3 cellular contexts compared by ENCODE assay signal in the genomic region with DNA sequence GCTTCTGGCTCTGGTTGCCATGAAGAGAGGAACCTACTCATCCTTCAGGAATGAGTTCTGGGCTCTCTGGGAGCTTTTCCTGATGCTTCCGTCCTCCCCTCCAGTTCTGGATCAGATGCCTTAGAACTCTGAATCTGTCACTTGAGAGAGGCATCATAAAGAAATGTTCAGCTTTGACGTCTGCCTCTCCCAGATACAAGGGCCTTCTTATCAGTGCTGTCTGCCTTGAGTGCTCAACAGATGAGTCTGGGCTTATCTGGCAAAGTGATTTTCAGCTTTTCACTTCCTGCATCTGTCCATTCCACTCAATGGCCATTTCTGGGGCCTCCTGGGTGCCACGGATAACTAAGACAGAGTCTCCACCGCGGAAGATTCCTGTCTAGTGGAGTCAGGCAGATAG.
TF ChIP-seq lines count a peak whose summit lies in the region.

No MANE protein-coding gene starts in this region.

TF ChIP-seq in SK-N-SH, 30 proteins besides CTCF, POLR2A, EP300 and RAD21:
- no peak for TF ChIP-seq REST (IDR thresholded peaks at IDR 0.05; ENCODE audit: low read depth, low read length)

TF ChIP-seq in SK-N-SH treated with all-trans-retinoic acid at 6 μM for 48 hours, 23 proteins besides CTCF, POLR2A, EP300 and RAD21 (continued from another document):
- no peak for TF ChIP-seq CREB5 (CRISPR knock-in tag; IDR thresholded peaks at IDR 0.05; ENCODE audit: low read depth)
- no peak for TF ChIP-seq RARB (CRISPR knock-in tag; IDR thresholded peaks at IDR 0.05)
- TF ChIP-seq, protein P1, sequence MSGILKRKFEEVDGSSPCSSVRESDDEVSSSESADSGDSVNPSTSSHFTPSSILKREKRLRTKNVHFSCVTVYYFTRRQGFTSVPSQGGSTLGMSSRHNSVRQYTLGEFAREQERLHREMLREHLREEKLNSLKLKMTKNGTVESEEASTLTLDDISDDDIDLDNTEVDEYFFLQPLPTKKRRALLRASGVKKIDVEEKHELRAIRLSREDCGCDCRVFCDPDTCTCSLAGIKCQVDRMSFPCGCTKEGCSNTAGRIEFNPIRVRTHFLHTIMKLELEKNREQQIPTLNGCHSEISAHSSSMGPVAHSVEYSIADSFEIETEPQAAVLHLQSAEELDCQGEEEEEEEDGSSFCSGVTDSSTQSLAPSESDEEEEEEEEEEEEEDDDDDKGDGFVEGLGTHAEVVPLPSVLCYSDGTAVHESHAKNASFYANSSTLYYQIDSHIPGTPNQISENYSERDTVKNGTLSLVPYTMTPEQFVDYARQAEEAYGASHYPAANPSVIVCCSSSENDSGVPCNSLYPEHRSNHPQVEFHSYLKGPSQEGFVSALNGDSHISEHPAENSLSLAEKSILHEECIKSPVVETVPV (CRISPR knock-in tag; IDR thresholded peaks at IDR 0.05), result no peak
- no peak for TF ChIP-seq PATZ1 (CRISPR knock-in tag; IDR thresholded peaks at IDR 0.05; ENCODE audit: borderline replicate concordance)
- no peak for TF ChIP-seq PPARA (CRISPR knock-in tag; IDR thresholded peaks at IDR 0.05; ENCODE audit: borderline replicate concordance)
- no peak for TF ChIP-seq ISL1 (CRISPR knock-in tag; IDR thresholded peaks at IDR 0.05)

TF ChIP-seq in GM23338, 12 proteins besides CTCF, POLR2A, EP300 and RAD21 (continued from another document):
- TF ChIP-seq EZH2phosphoT487 (IDR thresholded peaks at IDR 0.05; ENCODE audit: unreplicated experiment), result no peak
- TF ChIP-seq POLR2AphosphoS5 (IDR thresholded peaks at IDR 0.05; ENCODE audit: low read depth), result no peak
- no peak for TF ChIP-seq EZH2 (IDR thresholded peaks at IDR 0.05; ENCODE audit: low read depth, unreplicated experiment)
- TF ChIP-seq, protein P2, sequence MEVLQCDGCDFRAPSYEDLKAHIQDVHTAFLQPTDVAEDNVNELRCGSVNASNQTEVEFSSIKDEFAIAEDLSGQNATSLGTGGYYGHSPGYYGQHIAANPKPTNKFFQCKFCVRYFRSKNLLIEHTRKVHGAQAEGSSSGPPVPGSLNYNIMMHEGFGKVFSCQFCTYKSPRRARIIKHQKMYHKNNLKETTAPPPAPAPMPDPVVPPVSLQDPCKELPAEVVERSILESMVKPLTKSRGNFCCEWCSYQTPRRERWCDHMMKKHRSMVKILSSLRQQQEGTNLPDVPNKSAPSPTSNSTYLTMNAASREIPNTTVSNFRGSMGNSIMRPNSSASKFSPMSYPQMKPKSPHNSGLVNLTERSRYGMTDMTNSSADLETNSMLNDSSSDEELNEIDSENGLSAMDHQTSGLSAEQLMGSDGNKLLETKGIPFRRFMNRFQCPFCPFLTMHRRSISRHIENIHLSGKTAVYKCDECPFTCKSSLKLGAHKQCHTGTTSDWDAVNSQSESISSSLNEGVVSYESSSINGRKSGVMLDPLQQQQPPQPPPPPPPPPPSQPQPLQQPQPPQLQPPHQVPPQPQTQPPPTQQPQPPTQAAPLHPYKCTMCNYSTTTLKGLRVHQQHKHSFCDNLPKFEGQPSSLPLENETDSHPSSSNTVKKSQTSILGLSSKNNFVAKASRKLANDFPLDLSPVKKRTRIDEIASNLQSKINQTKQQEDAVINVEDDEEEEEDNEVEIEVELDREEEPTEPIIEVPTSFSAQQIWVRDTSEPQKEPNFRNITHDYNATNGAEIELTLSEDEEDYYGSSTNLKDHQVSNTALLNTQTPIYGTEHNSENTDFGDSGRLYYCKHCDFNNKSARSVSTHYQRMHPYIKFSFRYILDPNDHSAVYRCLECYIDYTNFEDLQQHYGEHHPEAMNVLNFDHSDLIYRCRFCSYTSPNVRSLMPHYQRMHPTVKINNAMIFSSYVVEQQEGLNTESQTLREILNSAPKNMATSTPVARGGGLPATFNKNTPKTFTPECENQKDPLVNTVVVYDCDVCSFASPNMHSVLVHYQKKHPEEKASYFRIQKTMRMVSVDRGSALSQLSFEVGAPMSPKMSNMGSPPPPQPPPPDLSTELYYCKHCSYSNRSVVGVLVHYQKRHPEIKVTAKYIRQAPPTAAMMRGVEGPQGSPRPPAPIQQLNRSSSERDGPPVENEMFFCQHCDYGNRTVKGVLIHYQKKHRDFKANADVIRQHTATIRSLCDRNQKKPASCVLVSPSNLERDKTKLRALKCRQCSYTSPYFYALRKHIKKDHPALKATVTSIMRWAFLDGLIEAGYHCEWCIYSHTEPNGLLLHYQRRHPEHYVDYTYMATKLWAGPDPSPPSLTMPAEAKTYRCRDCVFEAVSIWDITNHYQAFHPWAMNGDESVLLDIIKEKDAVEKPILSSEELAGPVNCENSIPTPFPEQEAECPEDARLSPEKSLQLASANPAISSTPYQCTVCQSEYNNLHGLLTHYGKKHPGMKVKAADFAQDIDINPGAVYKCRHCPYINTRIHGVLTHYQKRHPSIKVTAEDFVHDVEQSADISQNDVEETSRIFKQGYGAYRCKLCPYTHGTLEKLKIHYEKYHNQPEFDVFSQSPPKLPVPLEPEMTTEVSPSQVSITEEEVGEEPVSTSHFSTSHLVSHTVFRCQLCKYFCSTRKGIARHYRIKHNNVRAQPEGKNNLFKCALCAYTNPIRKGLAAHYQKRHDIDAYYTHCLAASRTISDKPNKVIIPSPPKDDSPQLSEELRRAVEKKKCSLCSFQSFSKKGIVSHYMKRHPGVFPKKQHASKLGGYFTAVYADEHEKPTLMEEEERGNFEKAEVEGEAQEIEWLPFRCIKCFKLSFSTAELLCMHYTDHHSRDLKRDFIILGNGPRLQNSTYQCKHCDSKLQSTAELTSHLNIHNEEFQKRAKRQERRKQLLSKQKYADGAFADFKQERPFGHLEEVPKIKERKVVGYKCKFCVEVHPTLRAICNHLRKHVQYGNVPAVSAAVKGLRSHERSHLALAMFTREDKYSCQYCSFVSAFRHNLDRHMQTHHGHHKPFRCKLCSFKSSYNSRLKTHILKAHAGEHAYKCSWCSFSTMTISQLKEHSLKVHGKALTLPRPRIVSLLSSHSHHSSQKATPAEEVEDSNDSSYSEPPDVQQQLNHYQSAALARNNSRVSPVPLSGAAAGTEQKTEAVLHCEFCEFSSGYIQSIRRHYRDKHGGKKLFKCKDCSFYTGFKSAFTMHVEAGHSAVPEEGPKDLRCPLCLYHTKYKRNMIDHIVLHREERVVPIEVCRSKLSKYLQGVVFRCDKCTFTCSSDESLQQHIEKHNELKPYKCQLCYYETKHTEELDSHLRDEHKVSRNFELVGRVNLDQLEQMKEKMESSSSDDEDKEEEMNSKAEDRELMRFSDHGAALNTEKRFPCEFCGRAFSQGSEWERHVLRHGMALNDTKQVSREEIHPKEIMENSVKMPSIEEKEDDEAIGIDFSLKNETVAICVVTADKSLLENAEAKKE (CRISPR knock-in tag; IDR thresholded peaks at IDR 0.05), result no peak
- TF ChIP-seq ETS1 (IDR thresholded peaks at IDR 0.05), result no peak
- TF ChIP-seq REST (IDR thresholded peaks at IDR 0.05; ENCODE audit: unreplicated experiment), result no peak
- no peak for TF ChIP-seq JUNB (IDR thresholded peaks at IDR 0.05; ENCODE audit: unreplicated experiment)
- no peak for TF ChIP-seq ZNF114 (CRISPR knock-in tag; IDR thresholded peaks at IDR 0.05)
